ENCODE assay signal across 12 cellular contexts in the genomic region with DNA sequence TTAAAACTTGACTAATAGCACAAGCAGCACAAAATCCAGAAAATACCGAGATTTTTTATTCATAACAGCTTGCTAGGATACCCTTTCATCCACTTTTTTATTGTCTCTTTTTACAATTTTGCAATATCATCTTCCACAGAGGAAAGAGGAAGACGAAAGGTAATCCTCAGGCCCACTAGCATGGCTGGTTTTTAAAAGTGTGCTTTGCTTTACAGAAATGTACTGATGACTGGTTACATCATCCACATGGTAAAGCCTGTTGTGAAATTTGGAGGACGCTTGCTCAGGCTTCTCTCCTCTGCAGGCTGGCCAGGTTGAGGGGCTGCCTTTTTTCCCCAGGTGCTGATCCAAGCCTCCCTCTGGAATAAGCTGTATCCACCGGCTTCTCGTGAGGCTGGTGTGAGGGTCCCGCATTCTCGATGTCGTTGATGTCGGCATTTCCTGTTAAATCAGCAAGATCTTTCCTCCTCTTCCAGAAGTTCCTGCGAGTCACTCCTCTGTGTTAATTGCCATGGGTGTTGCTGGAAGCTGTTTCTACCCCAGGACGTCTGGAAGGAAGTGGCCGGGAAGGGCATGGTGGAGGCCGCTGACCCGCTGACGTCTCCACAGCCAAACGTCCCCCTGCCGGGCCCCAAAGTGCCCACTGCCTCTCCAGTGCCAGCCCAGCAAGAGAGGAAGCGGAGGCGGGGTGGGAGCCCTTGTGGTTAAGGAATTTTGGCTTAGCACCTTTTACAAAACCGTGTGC. TPM values are rescaled to one million over a fixed set of nuclear protein-coding genes. Genes with fewer than 3 reads are reported as not detected.
A peak's percentile ranks its signal among the peaks of the same experiment; 100 is the strongest.
DNase-seq lines count a peak whose midpoint lies in the region; ATAC-seq, FAIRE-seq and TF ChIP-seq lines count a peak whose summit lies in the region.
"Had no signal": no experiment of that assay in that cellular context is flagged by ENCODE, and none has a peak within 500 bp of the region (broad histone marks: within the 10 kb centered on the region; RNA-seq: fewer than 3 reads in every experiment).

No MANE protein-coding gene starts in this region.

- H3K27ac Mint-ChIP-seq in mesothelial cell of epicardium: no peak overlapping the region
- H3K27ac Mint-ChIP-seq: activated naive CD8-positive, alpha-beta T cell treated with anti-CD3 and anti-CD28 coated beads, Interleukin-2, amount 10 ng/mL, durations not matched to agents 7 days and 5 days had no signal

- ATAC-seq in left lung: peak; percentile 60

- TF ChIP-seq CTCF in left lung (IDR thresholded peaks at IDR 0.05) (no peak), mesothelial cell of epicardium (IDR thresholded peaks at IDR 0.05; ENCODE audit: unreplicated experiment) (no peak)

- H3K4me1 Mint-ChIP-seq in mesothelial cell of epicardium: peaks cover 2% of the 10 kb centered on the region

- no peaks in the 10 kb centered on the region for H3K9me3 ChIP-seq in left lung
- H3K9me3 ChIP-seq: esophagus muscularis mucosa, uterus had no signal

- intact Hi-C loops in left lung (cut with DNase I): no loop called here

- TF ChIP-seq POLR2A in H54 (IDR thresholded peaks at IDR 0.05; ENCODE audit: low read depth, low read length): no peak

- no peaks in the 10 kb centered on the region for H3K36me3 ChIP-seq in left lung
- H3K36me3 ChIP-seq: esophagus muscularis mucosa, uterus had no signal

- no peak overlapping the region for H3K4me3 Mint-ChIP-seq in mesothelial cell of epicardium
- H3K4me3 Mint-ChIP-seq: activated naive CD8-positive, alpha-beta T cell treated with anti-CD3 and anti-CD28 coated beads, Interleukin-2, amount 10 ng/mL, durations not matched to agents 7 days and 5 days had no signal

- H3K9me3 Mint-ChIP-seq in mesothelial cell of epicardium: no peaks in the 10 kb centered on the region
- H3K9me3 Mint-ChIP-seq: activated naive CD8-positive, alpha-beta T cell treated with anti-CD3 and anti-CD28 coated beads, Interleukin-2, amount 10 ng/mL, durations not matched to agents 7 days and 5 days had no signal

- H3K36me3 Mint-ChIP-seq in mesothelial cell of epicardium: no peaks in the 10 kb centered on the region
- H3K36me3 Mint-ChIP-seq: activated naive CD8-positive, alpha-beta T cell treated with anti-CD3 and anti-CD28 coated beads, Interleukin-2, amount 10 ng/mL, durations not matched to agents 7 days and 5 days had no signal

- peak overlapping the region in 1 of 2 donors; percentile 64 for H3K27ac ChIP-seq in left lung
- H3K27ac ChIP-seq: esophagus muscularis mucosa, uterus had no signal

- no peaks in the 10 kb centered on the region for H3K27me3 ChIP-seq in left lung
- H3K27me3 ChIP-seq: esophagus muscularis mucosa, uterus had no signal

- no peak overlapping the region for H3K4me3 ChIP-seq in left lung
- H3K4me3 ChIP-seq: esophagus muscularis mucosa, uterus had no signal

- FAIRE-seq in H54 (lab: Jason Lieb, UNC): no peak

- DNase-seq in H54 (ENCODE audit: insufficient read length, low spot score): peak; percentile 63
- DNase-seq in SKM-1 treated with dmso at 0.1 percent for 144 hours (lab: John Stamatoyannopoulos, UW; ENCODE audit: unreplicated experiment): peak; percentile 100
- DNase-seq in left lung: peak in 1 of 2 donors; percentile 77
- DNase-seq in mesothelial cell of epicardium (ENCODE audit: low spot score in 2 of 2, unreplicated experiment in 2 of 2): no peak
- DNase-seq in DMS 273 treated with DMSO at 0.1 percent for 48 hours (lab: John Stamatoyannopoulos, UW): no peak
- no peak for DNase-seq in occipital lobe (lab: John Stamatoyannopoulos, UW)
- DNase-seq: activated CD4-positive, alpha-beta T cell treated with anti-CD3 and anti-CD28 coated beads, Interleukin-2, amount 50 U/mL, for 4 hours; activated naive CD8-positive, alpha-beta T cell treated with anti-CD3 and anti-CD28 coated beads, Interleukin-2, amount 10 ng/mL, durations not matched to agents 7 days and 5 days; NCI-H1417 treated with DMSO at 0.1 percent for 48 hours; uterus had no signal

- H3K27me3 Mint-ChIP-seq in mesothelial cell of epicardium (ENCODE audit: low read depth): no peaks in the 10 kb centered on the region
- H3K27me3 Mint-ChIP-seq: activated naive CD8-positive, alpha-beta T cell treated with anti-CD3 and anti-CD28 coated beads, Interleukin-2, amount 10 ng/mL, durations not matched to agents 7 days and 5 days had no signal

- H3K4me1 ChIP-seq in left lung: peaks cover 0 to 21% of the 10 kb centered on the region in 2 donors

RNA-seq across cellular contexts. Expression of gene DGKQ, which starts 5.8 kb away (rescaled TPM):
- total RNA-seq in left lung: 10 to 100 TPM; 15.8 to 19.8 TPM
- total RNA-seq in mesothelial cell of epicardium: 15.2 to 16.2 TPM (median 15.6 TPM) in 3 replicates
- 6.7 TPM for total RNA-seq in occipital lobe

RNA-seq across cellular contexts. Expression of gene IDUA, which starts 7.7 kb away (rescaled TPM):
- total RNA-seq in left lung: 10 to 100 TPM; 33.6 to 46.8 TPM
- 63.3 to 68.6 TPM (median 65.8 TPM) in 3 replicates for total RNA-seq in mesothelial cell of epicardium
- total RNA-seq in occipital lobe: 6.9 TPM

RNA-seq across cellular contexts. Expression of gene SLC26A1, which starts 14.1 kb away (rescaled TPM):
- total RNA-seq in left lung (under 1 TPM; 0.35 to 0.39 TPM), mesothelial cell of epicardium (0.23 to 0.63 TPM (median 0.38 TPM) in 3 replicates), occipital lobe (4.2 TPM)
- total RNA-seq: RPMI7951 had no signal

RNA-seq across cellular contexts. Expression of gene FGFRL1, which starts 32.3 kb away (rescaled TPM):
- 10 to 100 TPM; 23.5 to 31.2 TPM for total RNA-seq in left lung
- total RNA-seq in mesothelial cell of epicardium: 35.2 to 37.7 TPM (median 37.4 TPM) in 3 replicates
- total RNA-seq in occipital lobe: 2.3 TPM

RNA-seq across cellular contexts. Expression of gene TMEM175, which starts 46.9 kb away (rescaled TPM):
- 10 to 100 TPM; 29.9 to 31.5 TPM for total RNA-seq in left lung
- 25.5 to 32.5 TPM (median 28.0 TPM) in 3 replicates for total RNA-seq in mesothelial cell of epicardium
- total RNA-seq in occipital lobe: 30.3 TPM

Comparison
In these comparisons a context has a peak if more than half of its experiments do, and no peak if none do; other contexts are left out.
1. DNase-seq: peak in H54 (single experiment) and SKM-1 treated with dmso at 0.1 percent for 144 hours (single experiment); none in mesothelial cell of epicardium (0 of 2), DMS 273 treated with DMSO at 0.1 percent for 48 hours (single experiment) and occipital lobe (single experiment).